In genomic region chr1:77757066-77757584, GRCh38 we compare ENCODE assay signal across 11 cellular contexts. TPM values are rescaled to one million over a fixed set of nuclear protein-coding genes. Genes with fewer than 3 reads are reported as not detected.
DNase-seq lines count a peak whose midpoint lies in the region; TF ChIP-seq lines count a peak whose summit lies in the region.
"Had no signal": no experiment of that assay in that cellular context is flagged by ENCODE, and none has a peak within 500 bp of the region (broad histone marks: within the 10 kb centered on the region; RNA-seq: fewer than 3 reads in every experiment).

No MANE protein-coding gene starts in this region.

- intact Hi-C loops in stomach (cut with DNase I; ENCODE audit: low total_unique reads) = no loop called here

- no peaks in the 10 kb centered on the region for H3K36me3 ChIP-seq in stomach

- peak overlapping the region; percentile 93 for H3K27ac ChIP-seq in VCaP
- H3K27ac ChIP-seq in stomach = peak overlapping the region in 3 of 5 donors; percentile 11 to 97 (median 96)
- H3K27ac ChIP-seq: RWPE1 had no signal

- peaks cover 6% of the 10 kb centered on the region for H3K36me3 Mint-ChIP-seq in activated CD4-positive, alpha-beta T cell treated with anti-CD3 and anti-CD28 coated beads, Interleukin-2, amount 10 ng/mL, durations not matched to agents 7 days and 5 days (ENCODE audit: low read depth)
- no peaks in the 10 kb centered on the region for H3K36me3 Mint-ChIP-seq in glutamatergic neuron (ENCODE audit: unreplicated experiment)

- H3K27me3 ChIP-seq in stomach = no peaks in the 10 kb centered on the region

- POLR2A ChIA-PET in activated CD4-positive, alpha-beta T cell treated with anti-CD3 and anti-CD28 coated beads, Interleukin-2, amount 10 ng/mL, durations not matched to agents 7 days and 5 days (lab: Charles Lee) = no interaction called here

- CTCF ChIA-PET in activated CD4-positive, alpha-beta T cell treated with anti-CD3 and anti-CD28 coated beads, Interleukin-2, amount 10 ng/mL, durations not matched to agents 7 days and 5 days (lab: Charles Lee) = interaction anchor here (0.9 to 1.7 kb wide), 4 partner anchors 12 to 225 kb away, joined by 3 to 5 read pairs (median 3); no protein-coding TSS in a partner anchor

- peaks cover 19 to 50% (median 42%) of the 10 kb centered on the region in 4 donors for H3K4me1 ChIP-seq in stomach

- no peak for TF ChIP-seq POLR2A in stomach (IDR thresholded peaks at IDR 0.05)

- no peak for DNase-seq in activated CD4-positive, alpha-beta T cell treated with anti-CD3 and anti-CD28 coated beads, Interleukin-2, amount 10 ng/mL, durations not matched to agents 7 days and 5 days
- DNase-seq in activated CD4-positive, alpha-beta T cell treated with anti-CD3 and anti-CD28 coated beads for 48 hours = no peak
- no peak for DNase-seq in glutamatergic neuron
- no peak for DNase-seq in stomach
- no peak for DNase-seq in DMS114 treated with DMSO at 0.1 percent for 48 hours (lab: John Stamatoyannopoulos, UW; ENCODE audit: unreplicated experiment)
- DNase-seq in cerebellar nuclear complex (lab: John Stamatoyannopoulos, UW) = no peak
- DNase-seq in RPMI8226 = no peak
- DNase-seq: activated CD4-positive, CD25-positive, alpha-beta regulatory T cell; NCI-H1694 had no signal

- H3K4me3 ChIP-seq in stomach = no peak overlapping the region

- H3K9me3 Mint-ChIP-seq in activated CD4-positive, alpha-beta T cell treated with anti-CD3 and anti-CD28 coated beads, Interleukin-2, amount 10 ng/mL, durations not matched to agents 7 days and 5 days = no peaks in the 10 kb centered on the region
- H3K9me3 Mint-ChIP-seq in glutamatergic neuron (ENCODE audit: unreplicated experiment) = peaks cover 6% of the 10 kb centered on the region

- H3K4me3 Mint-ChIP-seq in activated CD4-positive, alpha-beta T cell treated with anti-CD3 and anti-CD28 coated beads, Interleukin-2, amount 10 ng/mL, durations not matched to agents 7 days and 5 days = peak overlapping the region; percentile 90
- H3K4me3 Mint-ChIP-seq in glutamatergic neuron (ENCODE audit: unreplicated experiment) = peak overlapping the region; percentile 77

- no peak overlapping the region for H3K27ac Mint-ChIP-seq in activated CD4-positive, alpha-beta T cell treated with anti-CD3 and anti-CD28 coated beads, Interleukin-2, amount 10 ng/mL, durations not matched to agents 7 days and 5 days
- no peak overlapping the region for H3K27ac Mint-ChIP-seq in glutamatergic neuron (ENCODE audit: unreplicated experiment)

- peaks cover 42% of the 10 kb centered on the region for H3K4me1 Mint-ChIP-seq in activated CD4-positive, alpha-beta T cell treated with anti-CD3 and anti-CD28 coated beads, Interleukin-2, amount 10 ng/mL, durations not matched to agents 7 days and 5 days
- H3K4me1 Mint-ChIP-seq in glutamatergic neuron (ENCODE audit: low read depth, unreplicated experiment) = peaks cover 12% of the 10 kb centered on the region

- no peaks in the 10 kb centered on the region for H3K27me3 Mint-ChIP-seq in activated CD4-positive, alpha-beta T cell treated with anti-CD3 and anti-CD28 coated beads, Interleukin-2, amount 10 ng/mL, durations not matched to agents 7 days and 5 days
- peaks cover 4% of the 10 kb centered on the region for H3K27me3 Mint-ChIP-seq in glutamatergic neuron (ENCODE audit: unreplicated experiment)

- WGBS in stomach, 5 donors = 21 to 53% (median 27%) methylated on average over 1 of the region's 1 CpG

- H3K9me3 ChIP-seq in stomach = no peaks in the 10 kb centered on the region

- TF ChIP-seq CTCF in VCaP (conservative IDR thresholded peaks at IDR 0.05) (no peak), glutamatergic neuron (IDR thresholded peaks at IDR 0.05; ENCODE audit: partially characterized antibody, unreplicated experiment) (no peak), stomach (IDR thresholded peaks at IDR 0.05) (no peak)

- TF ChIP-seq EP300 in stomach (IDR thresholded peaks at IDR 0.05) = no peak

RNA-seq across cellular contexts. Expression of gene USP33, which starts 2.5 kb away (rescaled TPM):
- total RNA-seq in activated CD4-positive, alpha-beta T cell treated with anti-CD3 and anti-CD28 coated beads, Interleukin-2, amount 10 ng/mL, durations not matched to agents 7 days and 5 days = 10 to 100 TPM; 57.7 to 58.6 TPM
- total RNA-seq in glutamatergic neuron (ENCODE audit: unreplicated experiment) (84.0 TPM), stomach (100 to 1,000 TPM in 2 of 5 donors, 10 to 100 TPM in 3; 51.8 to 174 (median 89.3) TPM)
- polyA plus RNA-seq in stomach = 10 to 100 TPM; 17.3 to 19.1 (median 17.4) TPM

RNA-seq across cellular contexts. Expression of gene MIGA1, which starts 22.3 kb away (rescaled TPM):
- total RNA-seq in activated CD4-positive, alpha-beta T cell treated with anti-CD3 and anti-CD28 coated beads, Interleukin-2, amount 10 ng/mL, durations not matched to agents 7 days and 5 days = 10 to 100 TPM; 10.5 to 10.8 TPM
- total RNA-seq in glutamatergic neuron (ENCODE audit: unreplicated experiment) = 10.2 TPM
- total RNA-seq in stomach = 10 to 100 TPM in 3 of 5 donors, 1 to 10 TPM in 2; 6.4 to 40.6 (median 23.9) TPM
- polyA plus RNA-seq in stomach = 1 to 10 TPM; 1.6 to 3.1 (median 2.2) TPM
